ENCODE assay signal across 21 cellular contexts in the genomic region with DNA sequence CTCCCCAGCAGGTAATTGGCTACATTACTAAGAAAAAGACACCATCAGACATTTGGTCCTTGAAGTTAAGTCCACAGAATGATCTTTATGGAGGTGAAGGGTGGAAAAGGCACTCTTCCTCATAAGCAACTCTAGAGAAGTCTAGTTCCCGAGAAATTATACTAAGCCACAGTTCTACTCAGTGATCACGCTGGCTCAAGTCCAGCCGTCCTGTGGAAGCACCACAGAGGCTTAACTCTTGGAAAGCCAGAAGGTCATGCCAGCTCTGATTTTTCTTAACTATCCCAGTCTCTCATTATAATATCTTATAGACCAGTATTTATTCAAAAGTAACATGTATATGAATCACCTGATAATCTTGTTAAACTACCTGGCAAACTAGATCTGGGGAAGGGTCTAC.
DNase-seq lines count a peak whose midpoint lies in the region; ATAC-seq and TF ChIP-seq lines count a peak whose summit lies in the region.
"Had no signal": no experiment of that assay in that cellular context is flagged by ENCODE, and none has a peak within 500 bp of the region (broad histone marks: within the 10 kb centered on the region; RNA-seq: fewer than 3 reads in every experiment).

No MANE protein-coding gene starts in this region.

- H3K27ac ChIP-seq in SK-N-MC (peak overlapping the region; percentile 5; the same call in 1 of the 2 replicates), thyroid gland (no peak overlapping the region)
- H3K27ac ChIP-seq: A549 had no signal

- H3K27ac Mint-ChIP-seq in nephron (peak overlapping the region in 2 of 3 experiments; percentile 9 to 65), type B pancreatic cell (no peak overlapping the region)
- H3K27ac Mint-ChIP-seq: CD4-positive, alpha-beta memory T cell; GM23338; H9 had no signal

- H3K9ac ChIP-seq in SK-N-MC (ENCODE audit: insufficient read length) = no peak overlapping the region

- H3K4me1 ChIP-seq in thyroid gland = peaks cover 31 to 55% of the 10 kb centered on the region in 2 donors

- H3K9me3 Mint-ChIP-seq in nephron (no peaks in the 10 kb centered on the region), type B pancreatic cell (peaks cover 7% of the 10 kb centered on the region)
- H3K9me3 Mint-ChIP-seq: CD4-positive, alpha-beta memory T cell; GM23338; H9 had no signal

- intact Hi-C loops in thyroid gland (cut with DNase I) = no loop called here
- intact Hi-C loops in sciatic nerve (cut with DNase I) = no loop called here

- no peaks in the 10 kb centered on the region for H3K27me3 Mint-ChIP-seq in nephron (ENCODE audit: low read depth)
- peaks cover 9% of the 10 kb centered on the region for H3K27me3 Mint-ChIP-seq in type B pancreatic cell

- WGBS in thyroid gland, 2 donors = 16 to 38% methylated on average over 3 of the region's 3 CpGs

- H3K9me3 ChIP-seq in SK-N-MC (ENCODE audit: low read depth, low read length) = no peaks in the 10 kb centered on the region
- no peaks in the 10 kb centered on the region for H3K9me3 ChIP-seq in thyroid gland
- H3K9me3 ChIP-seq: A549 had no signal

- no peak for TF ChIP-seq POLR2A in thyroid gland (IDR thresholded peaks at IDR 0.05)

- H3K4me3 ChIP-seq in SK-N-MC (no peak overlapping the region), thyroid gland (replicated peaks in 1 of 3) (no peak overlapping the region)
- H3K4me3 ChIP-seq: A549, GM23338 had no signal

- H3K27me3 ChIP-seq in thyroid gland = no peaks in the 10 kb centered on the region

- H3K36me3 ChIP-seq in SK-N-MC (ENCODE audit: insufficient read depth, low read length) (no peaks in the 10 kb centered on the region), thyroid gland (no peaks in the 10 kb centered on the region)

- peaks cover 20% of the 10 kb centered on the region for H3K36me3 Mint-ChIP-seq in nephron (ENCODE audit: low read depth)
- peaks cover 17% of the 10 kb centered on the region for H3K36me3 Mint-ChIP-seq in type B pancreatic cell
- H3K36me3 Mint-ChIP-seq: CD4-positive, alpha-beta memory T cell had no signal

- no peak for DNase-seq in SK-N-MC (ENCODE audit: low read depth, low spot score)
- DNase-seq in thyroid gland = peak; percentile 82 to 88
- no peak for DNase-seq in sciatic nerve (ENCODE audit: low spot score)
- no peak for DNase-seq in Ammon's horn (ENCODE audit: low spot score)
- DNase-seq in type B pancreatic cell (ENCODE audit: extremely low spot score, unreplicated experiment) = no peak
- DNase-seq: 8988T; ACHN; AML-193; C1 segment of cervical spinal cord; Calu3; CD4-positive, alpha-beta memory T cell; COR-L47; DMS53; DMS79 treated with DMSO at 0.1 percent for 48 hours; GF-D8; H9 had no signal

- peaks cover 57% of the 10 kb centered on the region for H3K4me1 Mint-ChIP-seq in nephron
- peaks cover 30% of the 10 kb centered on the region for H3K4me1 Mint-ChIP-seq in type B pancreatic cell (ENCODE audit: unreplicated experiment)
- H3K4me1 Mint-ChIP-seq: CD4-positive, alpha-beta memory T cell; GM23338; H9 had no signal

- no peak for TF ChIP-seq EP300 in Ishikawa (IDR thresholded peaks at IDR 0.05; ENCODE audit: borderline replicate concordance)

- TF ChIP-seq RAD21 in Ishikawa (IDR thresholded peaks at IDR 0.05; ENCODE audit: low read depth) = no peak

- ATAC-seq in sciatic nerve = no peak
- ATAC-seq: A549, GM23338, HCT116 had no signal

- no peak overlapping the region for H3K4me3 Mint-ChIP-seq in nephron
- H3K4me3 Mint-ChIP-seq in type B pancreatic cell = no peak overlapping the region
- H3K4me3 Mint-ChIP-seq: CD4-positive, alpha-beta memory T cell; GM23338; H9 had no signal

- no peak for TF ChIP-seq CTCF in nephron (IDR thresholded peaks at IDR 0.05; ENCODE audit: unreplicated experiment in 3 of 3)
- no peak for TF ChIP-seq CTCF in thyroid gland (IDR thresholded peaks at IDR 0.05)
- no peak for TF ChIP-seq CTCF in type B pancreatic cell (conservative IDR thresholded peaks at IDR 0.05)

TF ChIP-seq in Ishikawa, 13 proteins besides CTCF, POLR2A, EP300 and RAD21:
- no peak for TF ChIP-seq CREB1 (IDR thresholded peaks at IDR 0.05; ENCODE audit: low read depth)
- TF ChIP-seq NFIC (IDR thresholded peaks at IDR 0.05) = peak; percentile 67
- TF ChIP-seq TCF12 (IDR thresholded peaks at IDR 0.05; ENCODE audit: low read depth) = no peak

Comparison
In these comparisons a context has a peak if more than half of its experiments do, and no peak if none do; other contexts are left out.
1. DNase-seq: peak in thyroid gland (2 of 2); none in SK-N-MC (single experiment), sciatic nerve (single experiment), Ammon's horn (single experiment) and type B pancreatic cell (single experiment).